Comparison of ENCODE assay signal across 8 cellular contexts in genomic region chr19:42254083-42254849, GRCh38. TPM values are rescaled to one million over a fixed set of nuclear protein-coding genes. Genes with fewer than 3 reads are reported as not detected.
DNase-seq lines count a peak whose midpoint lies in the region; ATAC-seq and TF ChIP-seq lines count a peak whose summit lies in the region.

No MANE protein-coding gene starts in this region.

- H3K9me3 ChIP-seq in HCT116 (ENCODE audit: control insufficient read depth in 1 of 2, insufficient read depth in 1 of 2, low read depth in 1 of 2, low read length in 2 of 2) (no peaks in the 10 kb centered on the region), muscle layer of colon (ENCODE audit: low read length) (no peaks in the 10 kb centered on the region)

- H3K4me1 ChIP-seq in HCT116 (ENCODE audit: control insufficient read depth in 1 of 2, insufficient read depth in 2 of 2, low read length in 2 of 2) (peaks cover 38 to 59% of the 10 kb centered on the region in 2 experiments), muscle layer of colon (ENCODE audit: insufficient read depth, low read length) (peaks cover 41% of the 10 kb centered on the region)

- peak; percentile 41 for ATAC-seq in HCT116
- no peak for ATAC-seq in GM21390 (IDR thresholded peaks at IDR 0.05; ENCODE audit: unreplicated experiment)

- no peaks in the 10 kb centered on the region for H3K9me2 ChIP-seq in HCT116 (ENCODE audit: insufficient read depth)

- TSS peak; percentile 57 for BruUV-seq in HCT116 (replicated peaks; lab: Mats Ljungman, UMichigan)

- DNase-seq in COR-L47 (lab: John Stamatoyannopoulos, UW) (peak; percentile 23), HCT116 (ENCODE audit: low read depth, low spot score) (no peak), NOMO-1 (lab: John Stamatoyannopoulos, UW; ENCODE audit: unreplicated experiment in 2 of 2) (peak; percentile 74), activated T-cell treated with anti-CD3 and anti-CD28 coated beads for 24 hours (ENCODE audit: low read depth) (peak; percentile 73), epithelial cell of proximal tubule (ENCODE audit: low read depth) (no peak)
- DNase-seq in stimulated activated CD8-positive, alpha-beta memory T cell treated with anti-CD3 and anti-CD28 coated beads, Interleukin-7, amount 100 ng/mL, for 1 hour (ENCODE audit: low read depth in 2 of 2): peak; percentile 53 to 57

- intact Hi-C loops in HCT116 (cut with micrococcal nuclease): no loop called here

- peaks cover 0 to 7% of the 10 kb centered on the region in 2 experiments; a peak in 2 of 4 replicates for H3K36me3 ChIP-seq in HCT116 (ENCODE audit: control insufficient read depth in 1 of 2, insufficient read depth in 2 of 2, low read length in 2 of 2)
- peaks cover 6% of the 10 kb centered on the region for H3K36me3 ChIP-seq in muscle layer of colon (ENCODE audit: insufficient read depth, low read length)

- TF ChIP-seq CTCF in HCT116 (IDR thresholded peaks at IDR 0.05 in 2 of 3, conservative IDR thresholded peaks at IDR 0.05 in 1 of 3; ENCODE audit: borderline replicate concordance in 1 of 3, insufficient read depth in 1 of 3, low read depth in 2 of 3, low read length in 2 of 3) (no peak), epithelial cell of proximal tubule (conservative IDR thresholded peaks at IDR 0.05; ENCODE audit: low read depth, low read length) (no peak)

- H3K4me2 ChIP-seq in HCT116 (ENCODE audit: low read length): peak overlapping the region; percentile 96

- POLR2A ChIA-PET in HCT116 (lab: Charles Lee): interaction anchor here (1.0 kb wide), 1 partner anchor 11 kb away, joined by 8 read pairs; the partner anchor contains the start of gene GSK3A

- RAD21 ChIA-PET in HCT116 (lab: Charles Lee; ENCODE audit: low non-redundant PET in 1 of 2, low total read pairs in 2 of 2, uncharacterized antibody in 2 of 2, unreplicated experiment in 2 of 2): no interaction called here

- no peaks in the 10 kb centered on the region for H3K27me3 ChIP-seq in HCT116 (ENCODE audit: insufficient read depth, low read length)
- H3K27me3 ChIP-seq in muscle layer of colon (ENCODE audit: control insufficient read depth in 1 of 2, insufficient read depth in 2 of 2, low read length in 2 of 2): no peaks in the 10 kb centered on the region

- peaks cover 3% of the 10 kb centered on the region; the same call in 1 of the 2 replicates for H4K20me1 ChIP-seq in HCT116 (ENCODE audit: insufficient read depth)

- no peak for TF ChIP-seq RAD21 in HCT116 (IDR thresholded peaks at IDR 0.05; ENCODE audit: low read depth)

- H3K79me2 ChIP-seq in HCT116 (ENCODE audit: insufficient read depth, low read length): peaks cover 52% of the 10 kb centered on the region

- H3K27ac ChIP-seq in HCT116 (ENCODE audit: low read depth, low read length) (peak overlapping the region; percentile 99), muscle layer of colon (ENCODE audit: low read depth, low read length) (peak overlapping the region; percentile 70)

- H3K9ac ChIP-seq in HCT116 (ENCODE audit: low read length) (peak overlapping the region; percentile 100), muscle layer of colon (ENCODE audit: low read length) (peak overlapping the region; percentile 92)

- peak overlapping the region; percentile 94 to 96 for H3K4me3 ChIP-seq in HCT116 (replicated peaks in 1 of 2; ENCODE audit: low read depth in 1 of 2, low read length in 2 of 2)
- H3K4me3 ChIP-seq in epithelial cell of proximal tubule (ENCODE audit: low read depth, low read length): peak overlapping the region; percentile 99
- H3K4me3 ChIP-seq in muscle layer of colon (ENCODE audit: low read depth in 1 of 2, low read length in 2 of 2): peak overlapping the region; percentile 53 to 75

- CTCF ChIA-PET in HCT116 (lab: Charles Lee): no interaction called here

- no peak for TF ChIP-seq POLR2A in HCT116 (IDR thresholded peaks at IDR 0.05; ENCODE audit: borderline replicate concordance, extremely low read depth, insufficient read depth, insufficient read length)

- H2AFZ ChIP-seq in HCT116 (ENCODE audit: low read depth, low read length, poor library complexity, severe bottlenecking): no peak overlapping the region

TF ChIP-seq in HCT116, 20 proteins besides CTCF, POLR2A, EP300 and RAD21:
- TF ChIP-seq SP1 (IDR thresholded peaks at IDR 0.05; ENCODE audit: low read depth): no peak; the same call in 1 of the 2 replicates
- TF ChIP-seq ZBTB33 (IDR thresholded peaks at IDR 0.05; ENCODE audit: extremely low read depth, insufficient replicate concordance, low read length): no peak
- no peak for TF ChIP-seq ATF3 (IDR thresholded peaks at IDR 0.05)
- TF ChIP-seq EZH2 (IDR thresholded peaks at IDR 0.05): no peak
- peak; percentile 79 for TF ChIP-seq TCF7L2 (IDR thresholded peaks at IDR 0.05; ENCODE audit: borderline replicate concordance, extremely low read depth, insufficient read depth, insufficient read length)
- TF ChIP-seq CBX3 (IDR thresholded peaks at IDR 0.05; ENCODE audit: low read depth): no peak
- no peak; the same call in 1 of the 2 replicates for TF ChIP-seq ZFX (IDR thresholded peaks at IDR 0.05)
- TF ChIP-seq YY1 (IDR thresholded peaks at IDR 0.05; ENCODE audit: extremely low read depth, insufficient replicate concordance, low read depth, low read length): no peak
- TF ChIP-seq SRF (IDR thresholded peaks at IDR 0.05; ENCODE audit: low read depth): no peak
- no peak for TF ChIP-seq CEBPB (IDR thresholded peaks at IDR 0.05; ENCODE audit: low read depth)
- TF ChIP-seq POLR2AphosphoS5 (IDR thresholded peaks at IDR 0.05; ENCODE audit: low read depth, low read length): peak; percentile 17; the same call in 1 of the 2 replicates
- no peak for TF ChIP-seq REST (IDR thresholded peaks at IDR 0.05; ENCODE audit: low read depth)
- no peak for TF ChIP-seq MAX (IDR thresholded peaks at IDR 0.05)
- no peak for TF ChIP-seq ELF1 (IDR thresholded peaks at IDR 0.05; ENCODE audit: borderline replicate concordance, low read depth)
- no peak for TF ChIP-seq FOSL1 (IDR thresholded peaks at IDR 0.05; ENCODE audit: low read depth)

RNA-seq across cellular contexts. Expression of gene ERF, which starts 0.7 kb away (rescaled TPM):
- 96.1 TPM for total RNA-seq in HCT116 (2021; ENCODE audit: unreplicated experiment)
- polyA plus RNA-seq in HCT116 (2012): 55.7 and 62.1 TPM in 2 replicates
- 36.3 and 48.6 TPM in 2 replicates for total RNA-seq in epithelial cell of proximal tubule

RNA-seq across cellular contexts. Expression of gene GSK3A, which starts 11.9 kb away (rescaled TPM):
- total RNA-seq in HCT116 (2021; ENCODE audit: unreplicated experiment) (57.2 TPM), epithelial cell of proximal tubule (30.9 and 33.9 TPM in 2 replicates)
- polyA plus RNA-seq in HCT116 (2012): 58.8 and 65.6 TPM in 2 replicates

RNA-seq across cellular contexts. Expression of gene CIC, which starts 14.8 kb away (rescaled TPM):
- total RNA-seq in HCT116 (2021; ENCODE audit: unreplicated experiment) (52.0 TPM), epithelial cell of proximal tubule (49.3 and 63.9 TPM in 2 replicates)
- polyA plus RNA-seq in HCT116 (2012): 43.4 and 44.2 TPM in 2 replicates

RNA-seq across cellular contexts. Expression of gene ZNF526, which starts 34.2 kb away (rescaled TPM):
- total RNA-seq in HCT116 (2021; ENCODE audit: unreplicated experiment) (13.1 TPM), epithelial cell of proximal tubule (3.9 and 7.5 TPM in 2 replicates)
- polyA plus RNA-seq in HCT116 (2012): 7.1 TPM in 2 replicates

RNA-seq across cellular contexts. Expression of gene DEDD2, which starts 36.8 kb away (rescaled TPM):
- total RNA-seq in HCT116 (2021; ENCODE audit: unreplicated experiment): 32.7 TPM
- polyA plus RNA-seq in HCT116 (2012): 32.8 and 41.3 TPM in 2 replicates
- 29.9 and 56.4 TPM in 2 replicates for total RNA-seq in epithelial cell of proximal tubule

Comparison
In these comparisons a context has a peak if more than half of its experiments do, and no peak if none do; other contexts are left out.
1. DNase-seq: peak in COR-L47 (single experiment), NOMO-1 (2 of 2), activated T-cell treated with anti-CD3 and anti-CD28 coated beads for 24 hours (single experiment) and stimulated activated CD8-positive, alpha-beta memory T cell treated with anti-CD3 and anti-CD28 coated beads, Interleukin-7, amount 100 ng/mL, for 1 hour (2 of 2); none in HCT116 (single experiment) and epithelial cell of proximal tubule (single experiment).
2. Peak in every context shown above with its lines, with median percentiles within 50 percentile points of each other: H3K4me3 ChIP-seq.